Comparison of ENCODE assay signal across 8 cellular contexts in genomic region chr22:45096256-45096907, GRCh38.
DNase-seq lines count a peak whose midpoint lies in the region; ATAC-seq and TF ChIP-seq lines count a peak whose summit lies in the region.

No MANE protein-coding gene starts in this region.

- ATAC-seq in T-helper 17 cell (peak; percentile 45), GM19351 (IDR thresholded peaks at IDR 0.05; ENCODE audit: unreplicated experiment) (no peak)

- peak; percentile 72 for DNase-seq in DMS 273 (lab: John Stamatoyannopoulos, UW; ENCODE audit: unreplicated experiment)
- DNase-seq in DMS 273 treated with DMSO at 0.1 percent for 48 hours (lab: John Stamatoyannopoulos, UW) = no peak
- peak; percentile 69 for DNase-seq in NAMALWA (ENCODE audit: low spot score)
- DNase-seq in T-helper 17 cell = peak in 1 of 3 donors; percentile 8
- peak; percentile 57 for DNase-seq in iris pigment epithelial cell (ENCODE audit: low read depth)
- DNase-seq in stimulated activated CD4-positive, alpha-beta T cell treated with anti-CD3 and anti-CD28 coated beads, Interleukin-1b, Interleukin-23, amount 100 ng/mL, for 48 hours = peak; percentile 51

- peak; percentile 78 to 85 for TF ChIP-seq CTCF in brain (conservative IDR thresholded peaks at IDR 0.05)

- peaks cover 2% of the 10 kb centered on the region for H3K36me3 Mint-ChIP-seq in T-helper 17 cell (ENCODE audit: low read depth)
- no peaks in the 10 kb centered on the region for H3K36me3 Mint-ChIP-seq in brain

- H3K9me3 ChIP-seq in T-helper 17 cell (ENCODE audit: control insufficient read depth, low read length, poor library complexity, severe bottlenecking) = no peaks in the 10 kb centered on the region

- peaks cover 59% of the 10 kb centered on the region for H3K27me3 Mint-ChIP-seq in T-helper 17 cell
- H3K27me3 Mint-ChIP-seq in brain = peaks cover 13% of the 10 kb centered on the region

- H3K27ac Mint-ChIP-seq in T-helper 17 cell (no peak overlapping the region), brain (peak overlapping the region in 1 of 5 experiments; percentile 8)

- peaks cover 0 to 11% (median 0%) of the 10 kb centered on the region in 5 experiments for H3K9me3 Mint-ChIP-seq in brain

- H3K4me1 Mint-ChIP-seq in T-helper 17 cell (peaks cover 2% of the 10 kb centered on the region), brain (peaks cover 9% of the 10 kb centered on the region)

- H3K4me3 Mint-ChIP-seq in T-helper 17 cell (no peak overlapping the region), brain (no peak overlapping the region)
